ENCODE assay signal across 9 cellular contexts in the genomic region with DNA sequence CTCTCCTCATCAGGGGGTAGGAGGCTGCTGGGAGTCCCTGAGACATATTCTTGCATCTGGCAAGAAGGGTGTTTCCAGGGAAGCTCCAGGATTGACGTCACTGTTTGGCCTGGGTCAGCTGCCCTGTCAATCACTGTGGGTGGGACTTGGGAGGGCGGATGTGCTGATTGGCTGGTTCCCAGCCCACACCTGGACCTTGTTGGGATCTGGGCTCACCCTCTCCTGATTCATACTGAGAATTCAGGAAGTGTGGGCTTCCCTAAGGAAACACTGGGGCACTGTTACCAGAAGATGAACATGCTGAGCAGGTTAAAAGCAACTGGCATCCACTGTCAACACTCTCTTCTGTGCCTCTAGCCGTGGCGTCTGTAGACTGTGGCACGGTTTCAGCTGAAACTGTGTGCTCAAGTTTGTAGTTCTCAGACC. TPM values are rescaled to one million over a fixed set of nuclear protein-coding genes. Genes with fewer than 3 reads are reported as not detected.
DNase-seq lines count a peak whose midpoint lies in the region; ATAC-seq and TF ChIP-seq lines count a peak whose summit lies in the region.
"Had no signal": no experiment of that assay in that cellular context is flagged by ENCODE, and none has a peak within 500 bp of the region (broad histone marks: within the 10 kb centered on the region; RNA-seq: fewer than 3 reads in every experiment).

No MANE protein-coding gene starts in this region.

- H3K27ac ChIP-seq in A673 (ENCODE audit: low read depth, low read length, poor library complexity, severe bottlenecking) (no peak overlapping the region), colonic mucosa (no peak overlapping the region)

- POLR2A ChIA-PET in A673 (lab: Charles Lee; ENCODE audit: low non-redundant PET), result no interaction called here

- peak; percentile 7 for DNase-seq in A673 (ENCODE audit: low spot score)
- peak; percentile 43 for DNase-seq in HuH-7.5 (ENCODE audit: low spot score)
- peak; percentile 45 for DNase-seq in colonic mucosa
- DNase-seq in left colon, result peak; percentile 18 to 52
- no peak for DNase-seq in GM13977 (ENCODE audit: low spot score)
- no peak for DNase-seq in NCI-H1436 (lab: John Stamatoyannopoulos, UW)
- no peak for DNase-seq in stimulated activated CD4-positive, alpha-beta T cell treated with anti-CD3 and anti-CD28 coated beads, Interleukin-4, amount 100 ng/mL, for 4 hours
- DNase-seq: MM.1S had no signal

- no peaks in the 10 kb centered on the region for H3K4me1 ChIP-seq in A673 (ENCODE audit: insufficient read depth, low read length, poor library complexity, severe bottlenecking)
- no peaks in the 10 kb centered on the region for H3K4me1 ChIP-seq in colonic mucosa

- no TSS peak for BruUV-seq in A673 (replicated peaks; lab: Mats Ljungman, UMichigan)

- in situ Hi-C loops in GM13977 (cut with MboI; ENCODE audit: low pct_unique_long_range_greater_than_20kb, low sequenced_read_pairs, unreplicated experiment), result no loop called here

- intact Hi-C loops in A673 (cut with micrococcal nuclease; ENCODE audit: unreplicated experiment), result no loop called here
- intact Hi-C loops in colonic mucosa (cut with DNase I), result no loop called here
- intact Hi-C loops in left colon (cut with DNase I, micrococcal nuclease), result no loop called here

- H3K9me3 ChIP-seq in A673 (ENCODE audit: low read depth, low read length, poor library complexity, severe bottlenecking) (no peaks in the 10 kb centered on the region), colonic mucosa (no peaks in the 10 kb centered on the region)

- H3K4me3 ChIP-seq in A673 (ENCODE audit: low read depth, low read length, poor library complexity, severe bottlenecking) (no peak overlapping the region), colonic mucosa (no peak overlapping the region)

- TF ChIP-seq CTCF in A673 (conservative IDR thresholded peaks at IDR 0.05; ENCODE audit: low read depth, low read length) (no peak), colonic mucosa (IDR thresholded peaks at IDR 0.05) (no peak), GM13977 (IDR thresholded peaks at IDR 0.05; ENCODE audit: extremely low read depth, insufficient read depth, missing control alignments) (no peak)

- no peaks in the 10 kb centered on the region for H3K36me3 ChIP-seq in A673 (ENCODE audit: insufficient read depth, low read length, poor library complexity, severe bottlenecking)
- H3K36me3 ChIP-seq in colonic mucosa, result no peaks in the 10 kb centered on the region

- H3K27me3 ChIP-seq in A673 (replicated peaks; ENCODE audit: insufficient read depth, low read depth, low read length, poor library complexity) (peaks cover 11% of the 10 kb centered on the region), colonic mucosa (no peaks in the 10 kb centered on the region)

- ATAC-seq in left colon (peak; percentile 62), GM18511 (IDR thresholded peaks at IDR 0.05; ENCODE audit: unreplicated experiment) (no peak)

- H3K9ac ChIP-seq in colonic mucosa (ENCODE audit: low read depth in 2 of 2, low read length in 2 of 2), result no peak overlapping the region

- CTCF ChIA-PET in A673 (lab: Charles Lee), result no interaction called here

RNA-seq across cellular contexts. Expression of a gene that starts 36.5 kb away (rescaled TPM):
- total RNA-seq in A673 (2021), result 0.58 and 0.66 TPM in 2 replicates
- under 1 TPM; 0.27 to 0.45 TPM for total RNA-seq in colonic mucosa
- total RNA-seq in left colon, result under 1 TPM; 0.43 to 0.45 TPM

RNA-seq across cellular contexts. Expression of a gene that starts 54.5 kb away (rescaled TPM):
- total RNA-seq in A673 (2021), result 26.6 and 27.9 TPM in 2 replicates
- 10 to 100 TPM in 1 of 2 donors, 1 to 10 TPM in 1; 5.5 to 11.2 TPM for total RNA-seq in colonic mucosa
- 1 to 10 TPM; 7.0 to 9.2 TPM for total RNA-seq in left colon

RNA-seq across cellular contexts. Expression of a gene that starts 54.6 kb away (rescaled TPM):
- 4.9 and 6.1 TPM in 2 replicates for total RNA-seq in A673 (2021)
- 1 to 10 TPM; 6.3 to 9.2 TPM for total RNA-seq in colonic mucosa
- total RNA-seq in left colon, result 1 to 10 TPM; 7.3 to 8.7 TPM

Comparison
In these comparisons a context has a peak if more than half of its experiments do, and no peak if none do; other contexts are left out.
1. DNase-seq: peak in A673 (single experiment), HuH-7.5 (single experiment), colonic mucosa (single experiment) and left colon (2 of 2); none in GM13977 (single experiment), NCI-H1436 (single experiment) and stimulated activated CD4-positive, alpha-beta T cell treated with anti-CD3 and anti-CD28 coated beads, Interleukin-4, amount 100 ng/mL, for 4 hours (0 of 2).